ENCODE assay signal across 9 cellular contexts in the genomic region with DNA sequence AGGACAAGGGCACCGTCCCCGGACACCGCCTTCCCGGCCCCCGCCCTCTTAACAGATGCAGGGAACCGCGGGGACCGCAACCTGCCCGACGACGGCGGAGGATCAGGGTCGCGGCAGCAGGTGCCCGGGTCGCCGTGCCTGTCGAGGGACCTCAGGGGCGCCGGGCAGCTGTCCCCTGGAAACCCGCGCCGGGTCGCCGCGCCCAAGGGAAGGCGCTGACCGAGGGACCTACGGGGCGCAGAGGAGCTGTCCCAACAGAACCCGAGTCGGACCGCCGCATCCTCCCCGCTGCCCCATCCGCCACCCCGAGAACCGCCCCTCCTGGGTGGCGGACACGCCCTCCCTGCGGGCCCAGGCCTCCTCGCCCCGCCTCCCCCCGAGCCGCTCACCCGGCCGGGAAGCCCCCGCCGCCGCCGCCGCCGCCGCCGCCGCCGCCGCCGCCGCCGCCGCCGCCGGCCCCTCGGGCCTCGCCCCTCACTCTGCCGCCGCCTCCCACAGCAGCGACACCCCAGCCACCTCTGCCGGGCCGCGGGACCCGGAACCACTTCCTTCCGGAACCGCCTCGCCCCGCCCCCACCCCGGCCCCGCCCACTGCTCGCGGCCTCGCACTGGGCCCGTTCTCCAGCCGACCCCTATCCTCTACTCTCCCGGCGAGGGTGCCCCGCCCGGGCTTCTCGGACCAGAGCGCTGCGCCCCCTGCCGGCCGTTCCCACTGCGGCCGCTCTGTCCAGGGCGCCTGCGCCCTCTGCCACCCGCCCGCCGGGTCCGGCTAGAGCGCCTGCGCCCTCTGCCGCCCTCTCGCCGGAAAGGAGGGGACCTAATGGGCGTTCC. TPM values are rescaled to one million over a fixed set of nuclear protein-coding genes. Genes with fewer than 3 reads are reported as not detected.
DNase-seq lines count a peak whose midpoint lies in the region; ATAC-seq, FAIRE-seq and TF ChIP-seq lines count a peak whose summit lies in the region.
"Had no signal": no experiment of that assay in that cellular context is flagged by ENCODE, and none has a peak within 500 bp of the region (broad histone marks: within the 10 kb centered on the region; RNA-seq: fewer than 3 reads in every experiment).

A gene (minus strand): TSS at position 543 of the 831 bp plus-strand sequence. CDS start 20,797 bp downstream, outside the sequence.

- FAIRE-seq in GM19239 (lab: Jason Lieb, UNC): peak; percentile 75
- FAIRE-seq: islet of Langerhans had no signal

- peaks cover 19% of the 10 kb centered on the region for H3K4me1 Mint-ChIP-seq in activated CD4-positive, alpha-beta T cell treated with anti-CD3 and anti-CD28 coated beads, Interleukin-2, amount 10 ng/mL, durations not matched to agents 7 days and 5 days
- H3K4me1 Mint-ChIP-seq in dendritic cell treated with granulocyte-macrophage colony-stimulating factor and Interleukin-4, amounts not matched to agents 40 ng/mL and 50 ng/mL, for 4 days (ENCODE audit: low read depth): peaks cover 18% of the 10 kb centered on the region

- H3K9me3 ChIP-seq in BLaER1 treated with 17β-estradiol and CSF1 and Interleukin-3, amounts not matched to agents 10 nM and 100 nM (replicated peaks in 1 of 11): peaks cover 0 to 6% (median 4%) of the 10 kb centered on the region in 11 experiments; a peak in 12 of 22 replicates
- H3K9me3 ChIP-seq in right lobe of liver: no peaks in the 10 kb centered on the region

- H3K27me3 ChIP-seq in BLaER1 treated with 17β-estradiol and CSF1 and Interleukin-3, amounts not matched to agents 10 nM and 100 nM: no peaks in the 10 kb centered on the region
- H3K27me3 ChIP-seq in right lobe of liver: no peaks in the 10 kb centered on the region

- H4K20me1 ChIP-seq in BLaER1 treated with 17β-estradiol and CSF1 and Interleukin-3, amounts not matched to agents 10 nM and 100 nM: peaks cover 0 to 11% (median 0%) of the 10 kb centered on the region in 11 experiments; a peak in 4 of 22 replicates

- H3K4me3 ChIP-seq in BLaER1 treated with 17β-estradiol and CSF1 and Interleukin-3, amounts not matched to agents 10 nM and 100 nM: peak within 1 kb of the TSS; percentile 71 to 84 (median 76)
- peak within 1 kb of the TSS; percentile 57 to 75 (median 67) for H3K4me3 ChIP-seq in right lobe of liver

- peak within 1 kb of the TSS; percentile 68 to 83 (median 76) for H3K4me2 ChIP-seq in BLaER1 treated with 17β-estradiol and CSF1 and Interleukin-3, amounts not matched to agents 10 nM and 100 nM

- H3K27ac Mint-ChIP-seq in activated CD4-positive, alpha-beta T cell treated with anti-CD3 and anti-CD28 coated beads, Interleukin-2, amount 10 ng/mL, durations not matched to agents 7 days and 5 days: peak within 1 kb of the TSS; percentile 88
- H3K27ac Mint-ChIP-seq in dendritic cell treated with granulocyte-macrophage colony-stimulating factor and Interleukin-4, amounts not matched to agents 40 ng/mL and 50 ng/mL, for 4 days: peak within 1 kb of the TSS; percentile 82

- peak within 1 kb of the TSS; percentile 56 to 80 (median 71); a peak in 21 of 22 replicates for H3K27ac ChIP-seq in BLaER1 treated with 17β-estradiol and CSF1 and Interleukin-3, amounts not matched to agents 10 nM and 100 nM
- peak within 1 kb of the TSS in 2 of 3 donors; percentile 15 to 43 for H3K27ac ChIP-seq in right lobe of liver

- H3K27me3 Mint-ChIP-seq in activated CD4-positive, alpha-beta T cell treated with anti-CD3 and anti-CD28 coated beads, Interleukin-2, amount 10 ng/mL, durations not matched to agents 7 days and 5 days: no peaks in the 10 kb centered on the region
- no peaks in the 10 kb centered on the region for H3K27me3 Mint-ChIP-seq in dendritic cell treated with granulocyte-macrophage colony-stimulating factor and Interleukin-4, amounts not matched to agents 40 ng/mL and 50 ng/mL, for 4 days

- TF ChIP-seq CTCF in right lobe of liver (IDR thresholded peaks at IDR 0.05): peak; percentile 74 to 82 (median 80)

- H3K9me3 Mint-ChIP-seq in activated CD4-positive, alpha-beta T cell treated with anti-CD3 and anti-CD28 coated beads, Interleukin-2, amount 10 ng/mL, durations not matched to agents 7 days and 5 days: no peaks in the 10 kb centered on the region
- H3K9me3 Mint-ChIP-seq in dendritic cell treated with granulocyte-macrophage colony-stimulating factor and Interleukin-4, amounts not matched to agents 40 ng/mL and 50 ng/mL, for 4 days: no peaks in the 10 kb centered on the region

- WGBS in right lobe of liver (ENCODE audit: insufficient coverage, low coverage, low lambda C conversion rate, missing lambda C conversion rate): no CpG with 5 or more reads among the region's 107 CpGs

- POLR2A ChIA-PET in activated CD4-positive, alpha-beta T cell treated with anti-CD3 and anti-CD28 coated beads, Interleukin-2, amount 10 ng/mL, durations not matched to agents 7 days and 5 days (lab: Charles Lee): no interaction called here

- CTCF ChIA-PET in activated CD4-positive, alpha-beta T cell treated with anti-CD3 and anti-CD28 coated beads, Interleukin-2, amount 10 ng/mL, durations not matched to agents 7 days and 5 days (lab: Charles Lee): interaction anchor here (1.3 kb wide), 1 partner anchor 59 kb away, joined by 3 read pairs; no protein-coding TSS in a partner anchor

- peak; percentile 87 for ATAC-seq in HG03442 (IDR thresholded peaks at IDR 0.05; ENCODE audit: unreplicated experiment)
- peak; percentile 99 to 100 (median 99) for ATAC-seq in right lobe of liver

- peak within 1 kb of the TSS; percentile 87 for H3K4me3 Mint-ChIP-seq in activated CD4-positive, alpha-beta T cell treated with anti-CD3 and anti-CD28 coated beads, Interleukin-2, amount 10 ng/mL, durations not matched to agents 7 days and 5 days
- H3K4me3 Mint-ChIP-seq in dendritic cell treated with granulocyte-macrophage colony-stimulating factor and Interleukin-4, amounts not matched to agents 40 ng/mL and 50 ng/mL, for 4 days: peak within 1 kb of the TSS; percentile 78

- peaks cover 0 to under 1% (median 0%) of the 10 kb centered on the region in 11 experiments; a peak in 3 of 22 replicates for H3K36me3 ChIP-seq in BLaER1 treated with 17β-estradiol and CSF1 and Interleukin-3, amounts not matched to agents 10 nM and 100 nM
- no peaks in the 10 kb centered on the region for H3K36me3 ChIP-seq in right lobe of liver

- intact Hi-C loops in dendritic cell treated with granulocyte-macrophage colony-stimulating factor and Interleukin-4, amounts not matched to agents 40 ng/mL and 50 ng/mL, for 4 days (cut with micrococcal nuclease): loop anchor here (5.0 kb wide), 1 partner anchor 83 kb away; no protein-coding TSS in a partner anchor
- intact Hi-C loops in right lobe of liver (cut with DNase I): no loop called here

- no peak for TF ChIP-seq POLR2A in right lobe of liver (IDR thresholded peaks at IDR 0.05)

- H3K36me3 Mint-ChIP-seq in activated CD4-positive, alpha-beta T cell treated with anti-CD3 and anti-CD28 coated beads, Interleukin-2, amount 10 ng/mL, durations not matched to agents 7 days and 5 days (ENCODE audit: low read depth): peaks cover 3% of the 10 kb centered on the region
- peaks cover 3% of the 10 kb centered on the region for H3K36me3 Mint-ChIP-seq in dendritic cell treated with granulocyte-macrophage colony-stimulating factor and Interleukin-4, amounts not matched to agents 40 ng/mL and 50 ng/mL, for 4 days (ENCODE audit: low read depth)

- peaks cover 4 to 19% (median 8%) of the 10 kb centered on the region in 10 experiments; a peak in 10 of 20 replicates for H3K4me1 ChIP-seq in BLaER1 treated with 17β-estradiol and CSF1 and Interleukin-3, amounts not matched to agents 10 nM and 100 nM
- H3K4me1 ChIP-seq in right lobe of liver: no peaks in the 10 kb centered on the region

- peak; percentile 86 for DNase-seq in GM19239 (ENCODE audit: insufficient read length, low spot score)
- peak; percentile 86 to 93 for DNase-seq in NCI-H524 (lab: John Stamatoyannopoulos, UW)
- DNase-seq in activated CD4-positive, alpha-beta T cell treated with anti-CD3 and anti-CD28 coated beads, Interleukin-2, amount 10 ng/mL, durations not matched to agents 7 days and 5 days: peak; percentile 83
- DNase-seq in right lobe of liver: peak; percentile 91 to 92 (median 92)
- DNase-seq in stimulated activated CD4-positive, alpha-beta T cell treated with anti-CD3 and anti-CD28 coated beads, Interleukin-4, amount 100 ng/mL, for 24 hours: peak; percentile 88

- H3K9ac ChIP-seq in BLaER1 treated with 17β-estradiol and CSF1 and Interleukin-3, amounts not matched to agents 10 nM and 100 nM: peak within 1 kb of the TSS; percentile 71 to 87 (median 80)

RNA-seq across cellular contexts. Expression of the gene that starts here (rescaled TPM):
- 1 to 10 TPM; 6.8 to 7.3 TPM for total RNA-seq in activated CD4-positive, alpha-beta T cell treated with anti-CD3 and anti-CD28 coated beads, Interleukin-2, amount 10 ng/mL, durations not matched to agents 7 days and 5 days
- 1 to 10 TPM; 2.1 to 4.1 (median 3.0) TPM for total RNA-seq in right lobe of liver

Comparison
In these comparisons a context has a peak if more than half of its experiments do, and no peak if none do; other contexts are left out.
1. Peak in every context shown above with its lines: DNase-seq, ATAC-seq, H3K4me3 ChIP-seq and H3K27ac ChIP-seq.